In genomic region chr20:38472513-38473352, GRCh38 we compare ENCODE assay signal across 1 cellular context.
TF ChIP-seq lines count a peak whose summit lies in the region.

Gene RALGAPB, plus strand, starts transcription at chr20:38472843. Its CDS starts 15,590 bp downstream, at chr20:38488433.

TF ChIP-seq in HepG2, 621 proteins besides CTCF, POLR2A, EP300 and RAD21 (continued from another document and continues in another):
- TF ChIP-seq, protein P1, sequence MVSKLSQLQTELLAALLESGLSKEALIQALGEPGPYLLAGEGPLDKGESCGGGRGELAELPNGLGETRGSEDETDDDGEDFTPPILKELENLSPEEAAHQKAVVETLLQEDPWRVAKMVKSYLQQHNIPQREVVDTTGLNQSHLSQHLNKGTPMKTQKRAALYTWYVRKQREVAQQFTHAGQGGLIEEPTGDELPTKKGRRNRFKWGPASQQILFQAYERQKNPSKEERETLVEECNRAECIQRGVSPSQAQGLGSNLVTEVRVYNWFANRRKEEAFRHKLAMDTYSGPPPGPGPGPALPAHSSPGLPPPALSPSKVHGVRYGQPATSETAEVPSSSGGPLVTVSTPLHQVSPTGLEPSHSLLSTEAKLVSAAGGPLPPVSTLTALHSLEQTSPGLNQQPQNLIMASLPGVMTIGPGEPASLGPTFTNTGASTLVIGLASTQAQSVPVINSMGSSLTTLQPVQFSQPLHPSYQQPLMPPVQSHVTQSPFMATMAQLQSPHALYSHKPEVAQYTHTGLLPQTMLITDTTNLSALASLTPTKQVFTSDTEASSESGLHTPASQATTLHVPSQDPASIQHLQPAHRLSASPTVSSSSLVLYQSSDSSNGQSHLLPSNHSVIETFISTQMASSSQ (IDR thresholded peaks at IDR 0.05; ENCODE audit: low read depth): no peak
- TF ChIP-seq, protein P1 (CRISPR knock-in tag; IDR thresholded peaks at IDR 0.05; ENCODE audit: borderline replicate concordance): peak; percentile 42; the same call in 1 of the 2 replicates
- TF ChIP-seq PCBP1 (IDR thresholded peaks at IDR 0.05; ENCODE audit: borderline replicate concordance, low read depth, low read length): 0 out of 2 replicates have a peak, but pooled peaks have one; percentile 19
- peak; percentile 91 for TF ChIP-seq ZNF687 (CRISPR knock-in tag; IDR thresholded peaks at IDR 0.05)
- TF ChIP-seq FOXP4 (CRISPR knock-in tag; IDR thresholded peaks at IDR 0.05): peak; percentile 72; the same call in 1 of the 2 replicates
- TF ChIP-seq TBL1XR1 (IDR thresholded peaks at IDR 0.05; ENCODE audit: borderline replicate concordance, low read length, partially characterized antibody): no peak
- TF ChIP-seq ZNF709 (CRISPR knock-in tag; IDR thresholded peaks at IDR 0.05): peak; percentile 86; the same call in 1 of the 2 replicates
- TF ChIP-seq ZNF598 (CRISPR knock-in tag; IDR thresholded peaks at IDR 0.05; ENCODE audit: borderline replicate concordance): peak; percentile 97
- peak; percentile 100 for TF ChIP-seq MXI1 (IDR thresholded peaks at IDR 0.05; ENCODE audit: borderline replicate concordance, low read depth, low read length)
- no peak for TF ChIP-seq ARID2 (CRISPR knock-in tag; IDR thresholded peaks at IDR 0.05; ENCODE audit: borderline replicate concordance)
- TF ChIP-seq ISL2 (CRISPR knock-in tag; IDR thresholded peaks at IDR 0.05): peak; percentile 81
- peak; percentile 69; the same call in 1 of the 2 replicates for TF ChIP-seq PRDM15 (CRISPR knock-in tag; IDR thresholded peaks at IDR 0.05)
- no peak for TF ChIP-seq ARNTL (CRISPR knock-in tag; IDR thresholded peaks at IDR 0.05)
- peak; percentile 59; the same call in 1 of the 2 replicates for TF ChIP-seq NFYC (CRISPR knock-in tag; IDR thresholded peaks at IDR 0.05)
- TF ChIP-seq ZFP37 (CRISPR knock-in tag; IDR thresholded peaks at IDR 0.05; ENCODE audit: borderline replicate concordance): peak; percentile 75; the same call in 1 of the 2 replicates
- peak; percentile 92 for TF ChIP-seq ZNF263 (CRISPR knock-in tag; IDR thresholded peaks at IDR 0.05)
- TF ChIP-seq TFE3 (CRISPR knock-in tag; IDR thresholded peaks at IDR 0.05): peak; percentile 80
- TF ChIP-seq ZFY (CRISPR knock-in tag; IDR thresholded peaks at IDR 0.05): peak; percentile 99
- TF ChIP-seq TAF1 (CRISPR knock-in tag; IDR thresholded peaks at IDR 0.05): peak; percentile 81
- TF ChIP-seq, protein P2, sequence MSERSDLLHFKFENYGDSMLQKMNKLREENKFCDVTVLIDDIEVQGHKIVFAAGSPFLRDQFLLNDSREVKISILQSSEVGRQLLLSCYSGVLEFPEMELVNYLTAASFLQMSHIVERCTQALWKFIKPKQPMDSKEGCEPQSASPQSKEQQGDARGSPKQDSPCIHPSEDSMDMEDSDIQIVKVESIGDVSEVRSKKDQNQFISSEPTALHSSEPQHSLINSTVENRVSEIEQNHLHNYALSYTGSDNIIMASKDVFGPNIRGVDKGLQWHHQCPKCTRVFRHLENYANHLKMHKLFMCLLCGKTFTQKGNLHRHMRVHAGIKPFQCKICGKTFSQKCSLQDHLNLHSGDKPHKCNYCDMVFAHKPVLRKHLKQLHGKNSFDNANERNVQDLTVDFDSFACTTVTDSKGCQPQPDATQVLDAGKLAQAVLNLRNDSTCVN (CRISPR knock-in tag; IDR thresholded peaks at IDR 0.05; ENCODE audit: borderline replicate concordance): peak; percentile 78
- TF ChIP-seq XBP1 (CRISPR knock-in tag; IDR thresholded peaks at IDR 0.05): no peak
- 0 out of 2 replicates have a peak, but pooled peaks have one; percentile 38 for TF ChIP-seq THYN1 (CRISPR knock-in tag; IDR thresholded peaks at IDR 0.05; ENCODE audit: borderline replicate concordance, low read depth)
- peak in 1 of 2 experiments; percentile 24; a peak in 1 of 4 replicates for TF ChIP-seq REST (IDR thresholded peaks at IDR 0.05; ENCODE audit: borderline replicate concordance in 1 of 2, low read depth in 1 of 2, low read length in 2 of 2)
- peak; percentile 60; the same call in 1 of the 2 replicates for TF ChIP-seq MEIS1 (CRISPR knock-in tag; IDR thresholded peaks at IDR 0.05; ENCODE audit: borderline replicate concordance)
- TF ChIP-seq SKIL (CRISPR knock-in tag; IDR thresholded peaks at IDR 0.05; ENCODE audit: borderline replicate concordance): no peak; the same call in 1 of the 2 replicates
- no peak for TF ChIP-seq ZNF317 (CRISPR knock-in tag; IDR thresholded peaks at IDR 0.05)
- TF ChIP-seq NPAS2 (CRISPR knock-in tag; IDR thresholded peaks at IDR 0.05; ENCODE audit: borderline replicate concordance): no peak
- TF ChIP-seq, protein P3, sequence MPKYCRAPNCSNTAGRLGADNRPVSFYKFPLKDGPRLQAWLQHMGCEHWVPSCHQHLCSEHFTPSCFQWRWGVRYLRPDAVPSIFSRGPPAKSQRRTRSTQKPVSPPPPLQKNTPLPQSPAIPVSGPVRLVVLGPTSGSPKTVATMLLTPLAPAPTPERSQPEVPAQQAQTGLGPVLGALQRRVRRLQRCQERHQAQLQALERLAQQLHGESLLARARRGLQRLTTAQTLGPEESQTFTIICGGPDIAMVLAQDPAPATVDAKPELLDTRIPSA (CRISPR knock-in tag; IDR thresholded peaks at IDR 0.05; ENCODE audit: borderline replicate concordance): no peak
